In the genomic region with DNA sequence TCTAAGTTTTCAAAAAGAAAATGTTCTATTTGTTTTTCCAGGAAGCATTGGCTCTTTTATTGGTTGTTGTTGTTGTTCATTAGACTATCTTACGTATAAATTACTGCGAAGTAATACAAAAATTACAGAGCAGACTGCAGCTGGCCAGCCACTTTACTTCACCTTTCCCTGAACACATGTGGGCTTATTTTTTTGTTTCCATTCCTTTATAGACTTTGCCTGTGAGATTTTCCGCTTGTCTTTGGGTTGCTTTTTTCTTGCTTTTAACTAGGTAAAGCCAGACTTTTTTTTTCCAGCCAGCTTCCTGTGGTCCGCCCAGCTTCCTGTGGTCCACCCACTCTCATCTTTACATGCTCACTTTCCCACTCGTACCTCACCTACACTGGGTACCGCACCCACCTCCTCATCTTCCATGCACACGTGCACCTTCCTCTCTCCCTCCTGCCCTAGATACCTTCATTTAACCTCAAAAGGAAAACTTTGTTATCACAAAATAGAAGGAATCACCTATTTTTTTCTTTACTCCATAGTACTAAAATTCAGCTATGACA, we compare ENCODE assay signal across 10 cellular contexts.
DNase-seq lines count a peak whose midpoint lies in the region; FAIRE-seq and TF ChIP-seq lines count a peak whose summit lies in the region.
"Had no signal": no experiment of that assay in that cellular context is flagged by ENCODE, and none has a peak within 500 bp of the region (broad histone marks: within the 10 kb centered on the region; RNA-seq: fewer than 3 reads in every experiment).

No MANE protein-coding gene starts in this region.

- peak; percentile 48 for DNase-seq in stimulated activated CD4-positive, alpha-beta T cell treated with anti-CD3 and anti-CD28 coated beads, Interleukin-15, amount 100 ng/mL, for 24 hours
- no peak for DNase-seq in stimulated activated CD4-positive, alpha-beta T cell treated with anti-CD3 and anti-CD28 coated beads, Interleukin-4, amount 100 ng/mL, for 1 hour
- DNase-seq in chondrocyte (ENCODE audit: low spot score) (no peak), D721Med (ENCODE audit: insufficient read length, low spot score) (no peak), NCI-H1092 treated with DMSO at 0.1 percent for 48 hours (lab: John Stamatoyannopoulos, UW) (no peak), ureter (ENCODE audit: low spot score) (no peak)
- DNase-seq in activated CD4-positive, CD25-positive, alpha-beta regulatory T cell (lab: John Stamatoyannopoulos, UW), result no peak
- DNase-seq: effector CD8-positive, alpha-beta T cell had no signal

- H3K27ac Mint-ChIP-seq in IgD-negative memory B cell (no peak overlapping the region), chondrocyte (ENCODE audit: unreplicated experiment) (no peak overlapping the region)
- H3K27ac Mint-ChIP-seq: WTC11 had no signal

- FAIRE-seq in D721Med (lab: Jason Lieb, UNC), result no peak

- H3K9me3 Mint-ChIP-seq in IgD-negative memory B cell (no peaks in the 10 kb centered on the region), chondrocyte (ENCODE audit: low read depth) (no peaks in the 10 kb centered on the region)

- H3K4me3 Mint-ChIP-seq in IgD-negative memory B cell, result peak overlapping the region; percentile 40 to 86 (median 60)
- H3K4me3 Mint-ChIP-seq in chondrocyte (ENCODE audit: unreplicated experiment), result no peak overlapping the region
- H3K4me3 Mint-ChIP-seq: WTC11 had no signal

- H3K4me1 Mint-ChIP-seq in IgD-negative memory B cell (peaks cover 4 to 6% (median 5%) of the 10 kb centered on the region in 3 donors), chondrocyte (ENCODE audit: low read depth) (peaks cover 5% of the 10 kb centered on the region)

- H3K36me3 Mint-ChIP-seq in IgD-negative memory B cell, result no peaks in the 10 kb centered on the region
- H3K36me3 Mint-ChIP-seq in chondrocyte (ENCODE audit: low read depth), result no peaks in the 10 kb centered on the region

- TF ChIP-seq CTCF in chondrocyte (IDR thresholded peaks at IDR 0.05) (peak; percentile 26), D721Med (IDR thresholded peaks at IDR 0.05; ENCODE audit: insufficient read depth, missing control alignments) (no peak)

- H3K27me3 Mint-ChIP-seq in IgD-negative memory B cell (peaks cover 7% of the 10 kb centered on the region), chondrocyte (ENCODE audit: low read depth) (peaks cover 2% of the 10 kb centered on the region)
